ENCODE assay signal across 18 cellular contexts in genomic region chr11:114175706-114176105, GRCh38.
DNase-seq lines count a peak whose midpoint lies in the region; ATAC-seq and TF ChIP-seq lines count a peak whose summit lies in the region.
"Had no signal": no experiment of that assay in that cellular context is flagged by ENCODE, and none has a peak within 500 bp of the region (broad histone marks: within the 10 kb centered on the region; RNA-seq: fewer than 3 reads in every experiment).

No MANE protein-coding gene starts in this region.

- no peak overlapping the region for H3K4me2 ChIP-seq in parathyroid adenoma (ENCODE audit: low read length)
- H3K4me2 ChIP-seq: smooth muscle cell had no signal

- intact Hi-C loops in Right ventricle myocardium superior (cut with DNase I) (no loop called here), left ventricle myocardium superior (cut with micrococcal nuclease) (no loop called here), left ventricle myocardium inferior (cut with micrococcal nuclease) (loop anchor here (10.0 kb wide), 2 partner anchors 79 to 101 kb away; no protein-coding TSS in a partner anchor), upper lobe of right lung (cut with DNase I) (no loop called here)

- H3K4me1 ChIP-seq in left ventricle myocardium inferior, result peaks cover 96% of the 10 kb centered on the region
- peaks cover 63% of the 10 kb centered on the region for H3K4me1 ChIP-seq in parathyroid adenoma
- peaks cover 93% of the 10 kb centered on the region for H3K4me1 ChIP-seq in upper lobe of right lung

- H2AFZ ChIP-seq in parathyroid adenoma, result no peak overlapping the region

- H3K9ac ChIP-seq in parathyroid adenoma, result no peak overlapping the region

- DNase-seq in Right ventricle myocardium superior (peak; percentile 36), left ventricle myocardium superior (no peak), left ventricle myocardium inferior (no peak), upper lobe of right lung (no peak), NCI-H226 (no peak)
- DNase-seq: activated CD4-positive, alpha-beta T cell treated with anti-CD3 and anti-CD28 coated beads, Interleukin-2, amount 50 U/mL, for 48 hours; activated naive CD8-positive, alpha-beta T cell treated with anti-CD3 and anti-CD28 coated beads for 36 hours; activated T-cell treated with anti-CD3 and anti-CD28 coated beads, Interleukin-2, amount 50 U/mL, for 48 hours; CD4-positive, CD25-positive, alpha-beta regulatory T cell; cerebellar nuclear complex; DMS79; NCI-H2081 treated with DMSO at 0.1 percent for 48 hours; NCI-H526 treated with DMSO at 0.1 percent for 48 hours; nucleus accumbens had no signal

- peaks cover 39% of the 10 kb centered on the region for H3K79me2 ChIP-seq in parathyroid adenoma

- H3K27me3 ChIP-seq in left ventricle myocardium inferior (ENCODE audit: low read depth) (no peaks in the 10 kb centered on the region), parathyroid adenoma (ENCODE audit: control insufficient read depth, insufficient read depth, low read length) (no peaks in the 10 kb centered on the region), upper lobe of right lung (no peaks in the 10 kb centered on the region)

- ATAC-seq in Right ventricle myocardium superior (ENCODE audit: poor library complexity) (no peak), left ventricle myocardium superior (no peak), upper lobe of right lung (no peak), GM18867 (IDR thresholded peaks at IDR 0.05; ENCODE audit: unreplicated experiment) (no peak), GM21786 (IDR thresholded peaks at IDR 0.05; ENCODE audit: unreplicated experiment) (no peak)

- H3K9me3 ChIP-seq in left ventricle myocardium inferior (replicated peaks), result no peaks in the 10 kb centered on the region
- no peaks in the 10 kb centered on the region for H3K9me3 ChIP-seq in parathyroid adenoma (ENCODE audit: control insufficient read depth, low read length)
- H3K9me3 ChIP-seq in upper lobe of right lung, result no peaks in the 10 kb centered on the region

- TF ChIP-seq CTCF in left ventricle myocardium inferior (IDR thresholded peaks at IDR 0.05; ENCODE audit: borderline replicate concordance) (no peak), parathyroid adenoma (IDR thresholded peaks at IDR 0.05) (no peak), upper lobe of right lung (IDR thresholded peaks at IDR 0.05) (no peak)

- H3K4me3 ChIP-seq in left ventricle myocardium inferior, result no peak overlapping the region
- no peak overlapping the region for H3K4me3 ChIP-seq in parathyroid adenoma (ENCODE audit: low read depth, low read length)
- no peak overlapping the region for H3K4me3 ChIP-seq in upper lobe of right lung
- H3K4me3 ChIP-seq: smooth muscle cell had no signal

- H3K27ac ChIP-seq in left ventricle myocardium inferior (replicated peaks), result peak overlapping the region; percentile 100
- H3K27ac ChIP-seq in parathyroid adenoma, result peak overlapping the region; percentile 98
- H3K27ac ChIP-seq in upper lobe of right lung, result peak overlapping the region; percentile 97

- H3K36me3 ChIP-seq in left ventricle myocardium inferior (no peaks in the 10 kb centered on the region), parathyroid adenoma (ENCODE audit: control insufficient read depth, insufficient read depth, low read length) (no peaks in the 10 kb centered on the region), upper lobe of right lung (no peaks in the 10 kb centered on the region)
